Comparison of ENCODE assay signal across 1 cellular context in genomic region chr14:22656945-22657711, GRCh38.
TF ChIP-seq lines count a peak whose summit lies in the region.

No MANE protein-coding gene starts in this region.

TF ChIP-seq in A549, 52 proteins besides CTCF, POLR2A, EP300 and RAD21 (continued from another document):
- TF ChIP-seq BCL3 (IDR thresholded peaks at IDR 0.05) (no peak), NR3C1 (IDR thresholded peaks at IDR 0.05) (no peak), JUN (IDR thresholded peaks at IDR 0.05) (no peak), PHF8 (IDR thresholded peaks at IDR 0.05; ENCODE audit: borderline replicate concordance, low read depth) (no peak), EHMT2 (IDR thresholded peaks at IDR 0.05; ENCODE audit: low read depth) (no peak), PBX3 (IDR thresholded peaks at IDR 0.05) (no peak), HOXA7 (CRISPR knock-in tag; IDR thresholded peaks at IDR 0.05) (no peak), BHLHE40 (IDR thresholded peaks at IDR 0.05; ENCODE audit: low read depth, low read length) (no peak), NFE2L2 (conservative IDR thresholded peaks at IDR 0.05; ENCODE audit: low read length) (no peak), TP53 (CRISPR knock-in tag; IDR thresholded peaks at IDR 0.05) (no peak), HEYL (CRISPR knock-in tag; IDR thresholded peaks at IDR 0.05) (no peak), EHF (CRISPR knock-in tag; IDR thresholded peaks at IDR 0.05) (no peak), MAZ (IDR thresholded peaks at IDR 0.05; ENCODE audit: borderline replicate concordance, low read depth, low read length) (no peak), JUNB (IDR thresholded peaks at IDR 0.05) (no peak), GATA3 (IDR thresholded peaks at IDR 0.05; ENCODE audit: borderline replicate concordance) (no peak)
